Comparison of ENCODE assay signal across 1 cellular context in genomic region chr3:171932153-171932567, GRCh38.
TF ChIP-seq lines count a peak whose summit lies in the region.

No MANE protein-coding gene starts in this region.

TF ChIP-seq in HepG2, 621 proteins besides CTCF, POLR2A, EP300 and RAD21 (continued from another document and continues in another):
- TF ChIP-seq E2F1 (CRISPR knock-in tag; IDR thresholded peaks at IDR 0.05) (no peak), FOXM1 (CRISPR knock-in tag; IDR thresholded peaks at IDR 0.05) (no peak), JARID2 (CRISPR knock-in tag; IDR thresholded peaks at IDR 0.05; ENCODE audit: insufficient replicate concordance) (no peak), ZNF101 (CRISPR knock-in tag; IDR thresholded peaks at IDR 0.05; ENCODE audit: borderline replicate concordance, low read depth) (no peak), LRRFIP1 (CRISPR knock-in tag; conservative IDR thresholded peaks at IDR 0.05) (no peak), ZSCAN30 (CRISPR knock-in tag; IDR thresholded peaks at IDR 0.05) (no peak), MEIS1 (CRISPR knock-in tag; IDR thresholded peaks at IDR 0.05; ENCODE audit: borderline replicate concordance) (no peak), SYNCRIP (IDR thresholded peaks at IDR 0.05; ENCODE audit: insufficient read depth, low read depth, low read length) (no peak), ZFAT (CRISPR knock-in tag; conservative IDR thresholded peaks at IDR 0.05) (no peak), RBAK (CRISPR knock-in tag; IDR thresholded peaks at IDR 0.05) (no peak), ZNF556 (CRISPR knock-in tag; IDR thresholded peaks at IDR 0.05; ENCODE audit: borderline replicate concordance) (0 out of 2 replicates have a peak, but pooled peaks have one; percentile 57), LBX2 (CRISPR knock-in tag; IDR thresholded peaks at IDR 0.05; ENCODE audit: borderline replicate concordance) (no peak), E2F5 (CRISPR knock-in tag; conservative IDR thresholded peaks at IDR 0.05) (no peak), HINFP (CRISPR knock-in tag; IDR thresholded peaks at IDR 0.05; ENCODE audit: low read depth) (no peak), TOE1 (CRISPR knock-in tag; IDR thresholded peaks at IDR 0.05) (no peak), BHLHE40 (IDR thresholded peaks at IDR 0.05; ENCODE audit: low read length) (no peak), ZNF710 (CRISPR knock-in tag; IDR thresholded peaks at IDR 0.05; ENCODE audit: borderline replicate concordance) (no peak), HDAC2 (CRISPR knock-in tag; IDR thresholded peaks at IDR 0.05) (no peak; the same call in 1 of the 2 replicates), MLXIP (CRISPR knock-in tag; IDR thresholded peaks at IDR 0.05; ENCODE audit: borderline replicate concordance) (no peak), ZNF616 (CRISPR knock-in tag; IDR thresholded peaks at IDR 0.05; ENCODE audit: low read depth) (no peak), NFYB (CRISPR knock-in tag; IDR thresholded peaks at IDR 0.05) (no peak), ARID5B (CRISPR knock-in tag; IDR thresholded peaks at IDR 0.05) (0 out of 2 replicates have a peak, but pooled peaks have one; percentile 15), SRSF1 (optimal IDR thresholded peaks at IDR 0.05; ENCODE audit: low read depth, low read length) (no peak), FOXK1 (CRISPR knock-in tag; IDR thresholded peaks at IDR 0.05; ENCODE audit: borderline replicate concordance, low read depth) (no peak), ZNF510 (CRISPR knock-in tag; IDR thresholded peaks at IDR 0.05; ENCODE audit: low read depth) (no peak), RNF2 (conservative IDR thresholded peaks at IDR 0.05; ENCODE audit: low read depth) (no peak), ZHX1 (CRISPR knock-in tag; IDR thresholded peaks at IDR 0.05; ENCODE audit: low read depth) (peak; percentile 65; the same call in 1 of the 2 replicates), TFDP1 (CRISPR knock-in tag; IDR thresholded peaks at IDR 0.05; ENCODE audit: borderline replicate concordance) (no peak), SSRP1 (CRISPR knock-in tag; IDR thresholded peaks at IDR 0.05) (no peak), ZMYM3 (CRISPR knock-in tag; IDR thresholded peaks at IDR 0.05) (peak; percentile 52; the same call in 1 of the 2 replicates), PAX8 (CRISPR knock-in tag; IDR thresholded peaks at IDR 0.05; ENCODE audit: borderline replicate concordance) (no peak), ETV5 (CRISPR knock-in tag; IDR thresholded peaks at IDR 0.05; ENCODE audit: borderline replicate concordance) (no peak), GATA4 (IDR thresholded peaks at IDR 0.05; ENCODE audit: borderline replicate concordance, low read depth) (no peak), TBL1XR1 (IDR thresholded peaks at IDR 0.05; ENCODE audit: borderline replicate concordance, low read length, partially characterized antibody) (no peak), ZNF720 (CRISPR knock-in tag; IDR thresholded peaks at IDR 0.05) (no peak), TBX2 (CRISPR knock-in tag; IDR thresholded peaks at IDR 0.05; ENCODE audit: borderline replicate concordance) (no peak; the same call in 1 of the 2 replicates), CENPT (CRISPR knock-in tag; IDR thresholded peaks at IDR 0.05; ENCODE audit: low read depth) (no peak), ZNF841 (CRISPR knock-in tag; IDR thresholded peaks at IDR 0.05; ENCODE audit: borderline replicate concordance) (no peak), KAT7 (CRISPR knock-in tag; IDR thresholded peaks at IDR 0.05; ENCODE audit: borderline replicate concordance) (0 out of 2 replicates have a peak, but pooled peaks have one; percentile 68)
